18 cellular contexts compared by ENCODE assay signal in genomic region chr14:53047302-53047701, GRCh38.
DNase-seq lines count a peak whose midpoint lies in the region; FAIRE-seq and TF ChIP-seq lines count a peak whose summit lies in the region.
"Had no signal": no experiment of that assay in that cellular context is flagged by ENCODE, and none has a peak within 500 bp of the region (broad histone marks: within the 10 kb centered on the region; RNA-seq: fewer than 3 reads in every experiment).

No MANE protein-coding gene starts in this region.

- intact Hi-C loops in prostate gland (cut with DNase I) = no loop called here
- intact Hi-C loops in head of caudate nucleus (cut with DNase I) = no loop called here

- peaks cover 37% of the 10 kb centered on the region for H3K36me3 Mint-ChIP-seq in endodermal cell (ENCODE audit: low read depth)

- WGBS in prostate gland = 35% methylated on average over 3 of the region's 3 CpGs
- 100% methylated on average over 1 to 3 of the region's 3 CpGs for WGBS in endodermal cell (ENCODE audit: insufficient coverage in 1 of 2, insufficient read length in 1 of 2), 2 experiments

- DNase-seq in ELR (ENCODE audit: low read depth) (peak; percentile 12), HTR-8/SVneo (ENCODE audit: insufficient read length, low spot score) (peak; percentile 44), prostate gland (ENCODE audit: low spot score) (peak; percentile 17), retina (no peak), head of caudate nucleus (no peak), endodermal cell (no peak), NCI-H128 (lab: John Stamatoyannopoulos, UW; ENCODE audit: unreplicated experiment) (no peak)
- DNase-seq: COR-L47; DMS153; NCI-H1105 treated with DMSO at 0.1 percent for 48 hours; NCI-H187 treated with DMSO at 0.1 percent for 48 hours; NCI-H2171 treated with DMSO at 0.1 percent for 48 hours; NCI-H446 treated with DMSO at 0.1 percent for 48 hours; NK-92 treated with Interleukin-12 subunit alpha and Interleukin-12 subunit beta, amount 100 ng/mL, for 24 hours; SHP77 treated with DMSO at 0.1 percent for 48 hours had no signal

- no peaks in the 10 kb centered on the region for H3K4me1 Mint-ChIP-seq in endodermal cell
- H3K4me1 Mint-ChIP-seq: GM23338 had no signal

- H3K27me3 Mint-ChIP-seq in endodermal cell (ENCODE audit: insufficient read depth) = no peaks in the 10 kb centered on the region

- FAIRE-seq in HTR-8/SVneo (lab: Jason Lieb, UNC) (peak; percentile 85), endometrium (lab: Jason Lieb, UNC) (peak; percentile 87)
- FAIRE-seq: HepG2 had no signal

- no peak overlapping the region for H3K9ac ChIP-seq in endodermal cell (ENCODE audit: extremely low read depth, low read length, poor library complexity, severe bottlenecking)

- H3K27me3 ChIP-seq in prostate gland (replicated peaks; ENCODE audit: insufficient read depth) (no peaks in the 10 kb centered on the region), endodermal cell (ENCODE audit: control insufficient read depth, insufficient read depth, low read length, poor library complexity, severe bottlenecking) (no peaks in the 10 kb centered on the region)

- no peak overlapping the region for H3K4me3 Mint-ChIP-seq in endodermal cell
- H3K4me3 Mint-ChIP-seq: GM23338 had no signal

- H3K4me1 ChIP-seq in prostate gland (replicated peaks) (no peaks in the 10 kb centered on the region), endodermal cell (ENCODE audit: control insufficient read depth, insufficient read depth, low read length) (no peaks in the 10 kb centered on the region)

- H3K27ac ChIP-seq in prostate gland = no peak overlapping the region
- no peak overlapping the region for H3K27ac ChIP-seq in endodermal cell (ENCODE audit: low read depth, low read length)

- H3K36me3 ChIP-seq in prostate gland (no peaks in the 10 kb centered on the region), endodermal cell (ENCODE audit: control insufficient read depth, insufficient read depth, low read length) (peaks cover 83% of the 10 kb centered on the region)

- TF ChIP-seq CTCF in prostate gland (IDR thresholded peaks at IDR 0.05) (no peak), endodermal cell (conservative IDR thresholded peaks at IDR 0.05) (no peak)

- H3K4me3 ChIP-seq in prostate gland = no peak overlapping the region
- no peak overlapping the region for H3K4me3 ChIP-seq in endodermal cell (ENCODE audit: low read length)
- H3K4me3 ChIP-seq: GM23338 had no signal

- no peaks in the 10 kb centered on the region for H3K9me3 Mint-ChIP-seq in endodermal cell
- H3K9me3 Mint-ChIP-seq: GM23338 had no signal

- H3K9me3 ChIP-seq in prostate gland (no peaks in the 10 kb centered on the region), endodermal cell (ENCODE audit: control insufficient read depth, low read length) (no peaks in the 10 kb centered on the region)

- no peak for TF ChIP-seq POLR2A in prostate gland (IDR thresholded peaks at IDR 0.05)

- H3K27ac Mint-ChIP-seq in endodermal cell = no peak overlapping the region
- H3K27ac Mint-ChIP-seq: GM23338 had no signal

Comparison
In these comparisons a context has a peak if more than half of its experiments do, and no peak if none do; other contexts are left out.
1. DNase-seq: peak in ELR (single experiment), HTR-8/SVneo (single experiment) and prostate gland (single experiment); none in retina (single experiment), head of caudate nucleus (0 of 42), endodermal cell (single experiment) and NCI-H128 (single experiment).